ENCODE assay signal across 8 cellular contexts in genomic region chr1:150067184-150068182, GRCh38. TPM values are rescaled to one million over a fixed set of nuclear protein-coding genes. Genes with fewer than 3 reads are reported as not detected.
A peak's percentile ranks its signal among the peaks of the same experiment; 100 is the strongest.
DNase-seq lines count a peak whose midpoint lies in the region; ATAC-seq, FAIRE-seq and TF ChIP-seq lines count a peak whose summit lies in the region.

VPS45 (plus strand) TSS chr1:150067776; CDS start chr1:150067858, 82 bp downstream.

- DNase-seq in A172 (ENCODE audit: low spot score), result peak; percentile 89
- DNase-seq in NCI-H2196 treated with DMSO at 0.1 percent for 48 hours (lab: John Stamatoyannopoulos, UW; ENCODE audit: unreplicated experiment), result peak; percentile 79
- DNase-seq in bronchial epithelial cell (ENCODE audit: low read depth), result peak; percentile 78
- peak; percentile 74 to 81 (median 79) for DNase-seq in immature natural killer cell
- DNase-seq in spleen, result peak; percentile 95

- H3K36me3 ChIP-seq in bronchial epithelial cell (ENCODE audit: control insufficient read depth, insufficient read depth, low read length) (peaks cover 3% of the 10 kb centered on the region), spleen (peaks cover 0 to 19% (median 8%) of the 10 kb centered on the region in 6 donors)

- peak within 1 kb of the TSS; percentile 90 to 98 (median 96) for H3K4me3 Mint-ChIP-seq in immature natural killer cell

- ATAC-seq in HG03097 (IDR thresholded peaks at IDR 0.05; ENCODE audit: low FRiP score, unreplicated experiment), result peak; percentile 88

- TF ChIP-seq POLR2A in GM18526 (IDR thresholded peaks at IDR 0.05; ENCODE audit: extremely low read depth, insufficient read length) (peak; percentile 65), spleen (IDR thresholded peaks at IDR 0.05) (peak in 2 of 3 donors; percentile 21 to 63)

- H3K27me3 ChIP-seq in bronchial epithelial cell (ENCODE audit: control insufficient read depth, insufficient read depth, low read length) (no peaks in the 10 kb centered on the region), spleen (replicated peaks in 1 of 7) (no peaks in the 10 kb centered on the region)

- H3K27ac Mint-ChIP-seq in immature natural killer cell, result peak within 1 kb of the TSS; percentile 90 to 93 (median 92)

- intact Hi-C loops in spleen (cut with DNase I; ENCODE audit: low total_unique reads), result no loop called here

- FAIRE-seq in bronchial epithelial cell (lab: Jason Lieb, UNC), result no peak

- peak within 1 kb of the TSS; percentile 88 to 95 (median 92) for H3K27ac ChIP-seq in spleen

- H3K4me1 ChIP-seq in spleen, result peaks cover 3 to 55% (median 34%) of the 10 kb centered on the region in 6 donors

- H3K27me3 Mint-ChIP-seq in immature natural killer cell (ENCODE audit: low read depth in 3 of 3), result peaks cover 0 to 2% (median 2%) of the 10 kb centered on the region in 3 donors

- H3K36me3 Mint-ChIP-seq in immature natural killer cell, result peaks cover 0 to 8% (median 0%) of the 10 kb centered on the region in 3 donors

- TF ChIP-seq CTCF in WI38 (IDR thresholded peaks at IDR 0.05; ENCODE audit: low read depth, low read length) (no peak), bronchial epithelial cell (IDR thresholded peaks at IDR 0.05; ENCODE audit: insufficient read depth, low read length, severe bottlenecking) (peak; percentile 51), spleen (IDR thresholded peaks at IDR 0.05 in 8 of 11, conservative IDR thresholded peaks at IDR 0.05 in 3 of 11) (peak in 6 of 11 experiments; percentile 5 to 45 (median 14))

- WGBS in spleen, 5 donors, result 0 to 1% (median 1%) methylated on average over 44 to 47 of the region's 47 CpGs

- no peaks in the 10 kb centered on the region for H3K9me3 ChIP-seq in spleen

- H3K4me3 ChIP-seq in WI38 (ENCODE audit: low read depth, low read length) (peak within 1 kb of the TSS; percentile 73), bronchial epithelial cell (ENCODE audit: low read depth, low read length) (peak within 1 kb of the TSS; percentile 67), spleen (peak within 1 kb of the TSS; percentile 64 to 85 (median 70))

- H3K4me1 Mint-ChIP-seq in immature natural killer cell, result peaks cover 34 to 39% of the 10 kb centered on the region in 2 donors

- H3K9me3 Mint-ChIP-seq in immature natural killer cell, result no peaks in the 10 kb centered on the region

RNA-seq across cellular contexts. Expression of gene VPS45, which starts in this region (rescaled TPM):
- total RNA-seq in A172 (2014; rRNA removed; shearing (Covaris generic)), result 57.5 and 72.8 TPM in 2 replicates
- total RNA-seq in bronchial epithelial cell (21.6 and 29.3 TPM in 2 replicates), spleen (10 to 100 TPM; 35.8 to 62.8 (median 47.4) TPM)
- polyA plus RNA-seq in immature natural killer cell (10 to 100 TPM; 30.5 to 39.9 (median 35.1) TPM), spleen (10 to 100 TPM; 16.2 to 22.7 (median 21.6) TPM)

Comparison
In these comparisons a context has a peak if more than half of its experiments do, and no peak if none do; other contexts are left out.
1. Peak in every context shown above with its lines: DNase-seq, ATAC-seq, H3K4me3 ChIP-seq and H3K27ac ChIP-seq.